In genomic region chr16:81095653-81095952, GRCh38 we compare ENCODE assay signal across 8 cellular contexts. TPM values are rescaled to one million over a fixed set of nuclear protein-coding genes. Genes with fewer than 3 reads are reported as not detected.
DNase-seq lines count a peak whose midpoint lies in the region; ATAC-seq and TF ChIP-seq lines count a peak whose summit lies in the region.

No MANE protein-coding gene starts in this region.

- H2BK5ac ChIP-seq in trophoblast cell (ENCODE audit: low read depth, low read length, poor library complexity), result peak overlapping the region; percentile 61

- H3K36me3 ChIP-seq in trophoblast cell (ENCODE audit: control insufficient read depth in 1 of 2, insufficient read depth in 2 of 2, low read length in 2 of 2), result no peaks in the 10 kb centered on the region

- peak overlapping the region; percentile 97 for H3K4me2 ChIP-seq in trophoblast cell (ENCODE audit: low read length)

- peak overlapping the region; percentile 21 for H3K14ac ChIP-seq in trophoblast cell (ENCODE audit: low read length)

- H3K79me2 ChIP-seq in trophoblast cell (ENCODE audit: control insufficient read depth, insufficient read depth, low read length, poor library complexity), result peaks cover 6% of the 10 kb centered on the region

- peak overlapping the region; percentile 60 for H2BK120ac ChIP-seq in trophoblast cell (ENCODE audit: insufficient read depth, low read length, poor library complexity)

- DNase-seq in activated T-cell treated with anti-CD3 and anti-CD28 coated beads, Interleukin-2, amount 50 U/mL, for 4 hours, result no peak
- DNase-seq in activated T-cell treated with anti-CD3 and anti-CD28 coated beads for 4 hours (no peak), NCI-H460 (ENCODE audit: extremely low read depth, low read depth) (peak; percentile 1), epithelial cell of esophagus (ENCODE audit: low read depth) (no peak), trophoblast cell (no peak), HPDE6-E6E7 (ENCODE audit: extremely low spot score) (no peak)

- no peak overlapping the region for H4K12ac ChIP-seq in trophoblast cell (ENCODE audit: low read depth, low read length)

- no peak overlapping the region for H2BK12ac ChIP-seq in trophoblast cell (ENCODE audit: low read length)

- peak overlapping the region; percentile 74 for H3K18ac ChIP-seq in trophoblast cell (ENCODE audit: low read length)

- TF ChIP-seq CTCF in epithelial cell of esophagus (IDR thresholded peaks at IDR 0.05; ENCODE audit: insufficient read depth, low read depth, low read length, missing control alignments), result no peak

- H3K4me3 ChIP-seq in epithelial cell of esophagus (ENCODE audit: low read length) (peak overlapping the region; percentile 71), trophoblast cell (ENCODE audit: low read depth, low read length) (peak overlapping the region; percentile 95)

- peak overlapping the region; percentile 72 for H4K91ac ChIP-seq in trophoblast cell (ENCODE audit: low read depth, low read length)

- no peaks in the 10 kb centered on the region for H3K27me3 ChIP-seq in trophoblast cell (ENCODE audit: insufficient read depth, low read length)

- H3K79me1 ChIP-seq in trophoblast cell (ENCODE audit: low read length), result peaks cover 3% of the 10 kb centered on the region

- H3K4ac ChIP-seq in trophoblast cell (ENCODE audit: low read depth, low read length), result peak overlapping the region; percentile 86

- H3K9me3 ChIP-seq in trophoblast cell (ENCODE audit: insufficient read depth, low read depth, low read length), result no peaks in the 10 kb centered on the region

- H3K9ac ChIP-seq in trophoblast cell (ENCODE audit: low read length), result peak overlapping the region; percentile 90

- H3K9me3 Mint-ChIP-seq in activated T-cell treated with anti-CD3 and anti-CD28 coated beads, Interleukin-2, amount 50 U/mL, for 4 hours, result no peaks in the 10 kb centered on the region

- no CpG with 5 or more reads among the region's 22 CpGs for WGBS in trophoblast cell (ENCODE audit: extremely low coverage, insufficient coverage, insufficient read length)

- H3K23ac ChIP-seq in trophoblast cell (ENCODE audit: low read length), result no peak overlapping the region

- peak overlapping the region; percentile 83 for H3K4me3 Mint-ChIP-seq in activated T-cell treated with anti-CD3 and anti-CD28 coated beads, Interleukin-2, amount 50 U/mL, for 4 hours

- H2AFZ ChIP-seq in trophoblast cell (ENCODE audit: insufficient read depth, low read length, poor library complexity), result peak overlapping the region; percentile 77

- peak overlapping the region; percentile 71 for H4K8ac ChIP-seq in trophoblast cell (ENCODE audit: low read depth, low read length)

- peak overlapping the region; percentile 57 for H3K27ac ChIP-seq in trophoblast cell (ENCODE audit: low read depth, low read length)

- H3K4me1 ChIP-seq in trophoblast cell (ENCODE audit: control insufficient read depth in 1 of 2, insufficient read depth in 2 of 2, low read length in 2 of 2), result peaks cover 5 to 8% of the 10 kb centered on the region in 2 experiments

- H3K27me3 Mint-ChIP-seq in activated T-cell treated with anti-CD3 and anti-CD28 coated beads, Interleukin-2, amount 50 U/mL, for 4 hours (ENCODE audit: low read depth), result no peaks in the 10 kb centered on the region

- no peak for ATAC-seq in activated T-cell treated with anti-CD3 and anti-CD28 coated beads, Interleukin-2, amount 50 U/mL, for 4 hours
- no peak for ATAC-seq in GM18867 (IDR thresholded peaks at IDR 0.05; ENCODE audit: unreplicated experiment)
- no peak for ATAC-seq in HG02571 (IDR thresholded peaks at IDR 0.05; ENCODE audit: unreplicated experiment)

- H3K4me1 Mint-ChIP-seq in activated T-cell treated with anti-CD3 and anti-CD28 coated beads, Interleukin-2, amount 50 U/mL, for 4 hours (ENCODE audit: low read depth), result peaks cover 11% of the 10 kb centered on the region

- H2AK5ac ChIP-seq in trophoblast cell (ENCODE audit: low read length), result peak overlapping the region; percentile 39

- H3K36me3 Mint-ChIP-seq in activated T-cell treated with anti-CD3 and anti-CD28 coated beads, Interleukin-2, amount 50 U/mL, for 4 hours (ENCODE audit: insufficient read depth), result no peaks in the 10 kb centered on the region

RNA-seq across cellular contexts. Expression of gene GCSH, which starts 0.6 kb away (rescaled TPM):
- 10 to 100 TPM; 16.5 to 23.1 (median 17.5) TPM for total RNA-seq in activated T-cell treated with anti-CD3 and anti-CD28 coated beads, Interleukin-2, amount 50 U/mL, for 4 hours
- 29.5 and 31.3 TPM in 2 replicates for total RNA-seq in NCI-H460 (2014; rRNA removed; shearing (Covaris generic))
- 38.2 and 39.9 TPM in 2 replicates for polyA plus RNA-seq in NCI-H460 (2014; cell fraction: nucleus; rRNA removed)
- 93.4 and 99.0 TPM in 2 replicates for polyA plus RNA-seq in trophoblast cell (2013)

RNA-seq across cellular contexts. Expression of gene C16orf46, which starts 18.6 kb away (rescaled TPM):
- 1 to 10 TPM; 1.4 to 1.7 (median 1.6) TPM for total RNA-seq in activated T-cell treated with anti-CD3 and anti-CD28 coated beads, Interleukin-2, amount 50 U/mL, for 4 hours
- 0.27 and 0.72 TPM in 2 replicates for total RNA-seq in NCI-H460 (2014; rRNA removed; shearing (Covaris generic))
- 0.33 TPM in 1 of 2 replicates, not detected in the other for polyA plus RNA-seq in NCI-H460 (2014; cell fraction: nucleus; rRNA removed)
- polyA plus RNA-seq in trophoblast cell (2013), result 2.0 and 2.7 TPM in 2 replicates

RNA-seq across cellular contexts. Expression of gene ATMIN, which starts 60.0 kb away (rescaled TPM):
- 10 to 100 TPM; 27.2 to 30.2 (median 29.3) TPM for total RNA-seq in activated T-cell treated with anti-CD3 and anti-CD28 coated beads, Interleukin-2, amount 50 U/mL, for 4 hours
- 26.2 and 33.4 TPM in 2 replicates for total RNA-seq in NCI-H460 (2014; rRNA removed; shearing (Covaris generic))
- 11.0 and 18.2 TPM in 2 replicates for polyA plus RNA-seq in NCI-H460 (2014; cell fraction: nucleus; rRNA removed)
- 70.1 and 72.4 TPM in 2 replicates for polyA plus RNA-seq in trophoblast cell (2013)
